In the genomic region with DNA sequence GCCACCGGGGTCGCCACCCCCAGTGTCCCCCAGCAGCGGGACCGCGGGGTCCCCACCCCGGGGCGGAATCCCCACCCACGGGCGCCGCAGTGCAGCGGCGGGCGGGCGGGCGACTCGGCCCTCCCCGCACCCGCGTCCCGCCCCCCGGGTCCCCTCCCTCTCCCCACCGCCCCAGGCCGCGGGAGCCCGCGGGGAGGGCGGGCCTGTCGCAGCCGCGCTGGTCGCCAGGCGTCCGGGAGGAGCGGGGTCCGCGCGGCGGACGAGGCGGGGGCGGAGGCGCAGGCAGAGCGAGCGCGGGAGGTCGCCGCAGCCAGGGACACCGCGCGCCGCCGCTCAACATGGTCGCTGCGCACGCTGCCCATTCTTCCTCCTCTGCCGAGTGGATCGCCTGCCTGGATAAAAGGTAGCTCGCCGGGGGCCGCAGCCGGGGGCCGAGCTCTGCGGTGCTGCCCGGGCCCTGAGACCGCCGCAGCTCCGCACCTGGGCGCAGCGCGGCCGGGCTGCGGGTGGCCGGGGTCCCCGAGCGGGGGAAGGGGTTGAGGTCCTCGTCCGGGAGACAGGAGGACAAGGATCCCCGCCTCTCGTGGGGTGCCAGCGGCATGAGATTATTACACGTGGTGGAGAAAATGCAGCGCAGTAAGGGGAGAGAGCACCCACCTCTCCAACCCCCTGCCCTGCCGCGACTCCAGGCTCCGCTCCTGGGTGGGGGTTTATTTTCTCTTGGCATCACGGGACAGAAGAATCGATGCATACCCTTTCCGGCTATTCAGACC, we compare ENCODE assay signal across 8 cellular contexts. TPM values are rescaled to one million over a fixed set of nuclear protein-coding genes. Genes with fewer than 3 reads are reported as not detected.
A peak's percentile ranks its signal among the peaks of the same experiment; 100 is the strongest.
DNase-seq lines count a peak whose midpoint lies in the region; ATAC-seq, FAIRE-seq and TF ChIP-seq lines count a peak whose summit lies in the region.

A gene (plus strand): TSS at position 200 of the 773 bp plus-strand sequence. CDS start 139 bp downstream, at position 339.

- 1 to 3% (median 2%) methylated on average over 13 to 88 of the region's 88 CpGs for WGBS in spleen, 5 donors

- H3K9me3 ChIP-seq in HAP-1 (no peaks in the 10 kb centered on the region), adipocyte (ENCODE audit: control insufficient read depth, low read length) (no peaks in the 10 kb centered on the region), iPS-15b (ENCODE audit: control insufficient read depth, insufficient read depth, low read length) (no peaks in the 10 kb centered on the region), spleen (no peaks in the 10 kb centered on the region)

- H3K27me3 ChIP-seq in HAP-1 (ENCODE audit: low read depth) (no peaks in the 10 kb centered on the region), adipocyte (replicated peaks; ENCODE audit: control insufficient read depth, insufficient read depth, low read length) (peaks cover 7% of the 10 kb centered on the region), iPS-15b (ENCODE audit: control insufficient read depth, insufficient read depth, low read length) (peaks cover 39% of the 10 kb centered on the region), spleen (replicated peaks in 1 of 7) (peaks cover 0 to 58% (median 39%) of the 10 kb centered on the region in 7 donors)

- no peak for FAIRE-seq in GM19239 (lab: Jason Lieb, UNC)

- no peak for TF ChIP-seq CTCF in spleen (IDR thresholded peaks at IDR 0.05 in 8 of 11, conservative IDR thresholded peaks at IDR 0.05 in 3 of 11)

- no peak for ATAC-seq in GM19351 (IDR thresholded peaks at IDR 0.05; ENCODE audit: unreplicated experiment)

- peaks cover 13% of the 10 kb centered on the region for H3K4me1 ChIP-seq in HAP-1
- peaks cover 6% of the 10 kb centered on the region for H3K4me1 ChIP-seq in adipocyte (ENCODE audit: control insufficient read depth, insufficient read depth, low read length)
- peaks cover 5% of the 10 kb centered on the region for H3K4me1 ChIP-seq in iPS-15b (ENCODE audit: control insufficient read depth, insufficient read depth, low read length)
- H3K4me1 ChIP-seq in spleen = peaks cover 5 to 18% (median 12%) of the 10 kb centered on the region in 6 donors

- DNase-seq in AG08396 (ENCODE audit: low spot score) (peak; percentile 66), HAP-1 (ENCODE audit: low spot score in 2 of 2) (peak in 1 of 2 experiments; percentile 64), adipocyte (ENCODE audit: low read depth) (peak; percentile 56), spleen (no peak), NCI-H226 (no peak), GM19239 (ENCODE audit: insufficient read length, low spot score) (no peak)

- H3K4me3 ChIP-seq in HAP-1 (peak within 1 kb of the TSS; percentile 48), adipocyte (ENCODE audit: low read length) (peak within 1 kb of the TSS; percentile 58), iPS-15b (ENCODE audit: low read depth, low read length) (peak within 1 kb of the TSS; percentile 60), spleen (peak within 1 kb of the TSS; percentile 22 to 67 (median 36))

- TF ChIP-seq POLR2A in spleen (IDR thresholded peaks at IDR 0.05) = no peak

- H3K27ac ChIP-seq in spleen = no peak within 1 kb of the TSS

- in situ Hi-C loops in HAP-1 (cut with MboI; ENCODE audit: low sequenced_read_pairs) = no loop called here

- H3K36me3 ChIP-seq in HAP-1 (replicated peaks) = no peaks in the 10 kb centered on the region
- H3K36me3 ChIP-seq in adipocyte (ENCODE audit: control insufficient read depth, insufficient read depth, low read length, severe bottlenecking) = no peaks in the 10 kb centered on the region
- no peaks in the 10 kb centered on the region for H3K36me3 ChIP-seq in iPS-15b (ENCODE audit: control insufficient read depth, insufficient read depth, low read length)
- H3K36me3 ChIP-seq in spleen = no peaks in the 10 kb centered on the region

- intact Hi-C loops in spleen (cut with DNase I; ENCODE audit: low total_unique reads) = no loop called here

- H3K9ac ChIP-seq in adipocyte (ENCODE audit: low read length) (no peak within 1 kb of the TSS), iPS-15b (ENCODE audit: low read depth, low read length) (peak within 1 kb of the TSS; percentile 54)

RNA-seq across cellular contexts. Expression of the gene that starts here (rescaled TPM):
- total RNA-seq in spleen = 10 to 100 TPM in 1 of 7 donors, 1 to 10 TPM in 6; 1.5 to 11.0 (median 2.6) TPM
- polyA plus RNA-seq in spleen = under 1 TPM; 0.52 to 0.86 (median 0.80) TPM

Comparison
In these comparisons a context has a peak if more than half of its experiments do, and no peak if none do; other contexts are left out.
1. DNase-seq: peak in AG08396 (single experiment) and adipocyte (single experiment); none in spleen (single experiment), NCI-H226 (single experiment) and GM19239 (single experiment).
2. Peak in every context shown above with its lines, with median percentiles within 50 percentile points of each other: H3K4me3 ChIP-seq.